ENCODE assay signal across 17 cellular contexts in genomic region chr13:95579303-95579702, GRCh38. TPM values are rescaled to one million over a fixed set of nuclear protein-coding genes. Genes with fewer than 3 reads are reported as not detected.
DNase-seq lines count a peak whose midpoint lies in the region; ATAC-seq and TF ChIP-seq lines count a peak whose summit lies in the region.
"Had no signal": no experiment of that assay in that cellular context is flagged by ENCODE, and none has a peak within 500 bp of the region (broad histone marks: within the 10 kb centered on the region; RNA-seq: fewer than 3 reads in every experiment).

No MANE protein-coding gene starts in this region.

- H3K79me2 ChIP-seq in OCI-LY3 (ENCODE audit: low read length), result no peaks in the 10 kb centered on the region

- H3K27ac ChIP-seq in OCI-LY3 (ENCODE audit: low read length) (no peak overlapping the region), breast epithelium (no peak overlapping the region), WERI-Rb-1 (no peak overlapping the region), testis (no peak overlapping the region)
- H3K27ac ChIP-seq: heart left ventricle, KMS-11, skin epidermis, transverse colon had no signal

- H3K4me1 ChIP-seq in OCI-LY3 (ENCODE audit: low read length) (peaks cover 24% of the 10 kb centered on the region), breast epithelium (no peaks in the 10 kb centered on the region), testis (no peaks in the 10 kb centered on the region)
- H3K4me1 ChIP-seq: heart left ventricle, transverse colon had no signal

- intact Hi-C loops in breast epithelium (cut with DNase I; ENCODE audit: low total_unique reads) (no loop called here), testis (cut with DNase I; ENCODE audit: low total_unique reads) (no loop called here)

- H4K20me1 ChIP-seq in OCI-LY3 (ENCODE audit: insufficient read depth, low read length), result no peaks in the 10 kb centered on the region

- ATAC-seq in GM18873 (IDR thresholded peaks at IDR 0.05; ENCODE audit: low FRiP score, unreplicated experiment), result peak; percentile 86
- ATAC-seq in GM21528 (IDR thresholded peaks at IDR 0.05; ENCODE audit: low FRiP score, unreplicated experiment), result peak; percentile 68
- ATAC-seq in HG03045 (IDR thresholded peaks at IDR 0.05; ENCODE audit: unreplicated experiment), result peak; percentile 80
- no peak for ATAC-seq in HG03139 (IDR thresholded peaks at IDR 0.05; ENCODE audit: unreplicated experiment)
- ATAC-seq: heart left ventricle had no signal

- H3K36me3 ChIP-seq in OCI-LY3 (replicated peaks; ENCODE audit: low read depth, low read length), result no peaks in the 10 kb centered on the region
- H3K36me3 ChIP-seq in breast epithelium, result no peaks in the 10 kb centered on the region
- peaks cover 71% of the 10 kb centered on the region for H3K36me3 ChIP-seq in WERI-Rb-1
- H3K36me3 ChIP-seq in testis (ENCODE audit: low read depth, missing control alignments), result no peaks in the 10 kb centered on the region
- H3K36me3 ChIP-seq: transverse colon had no signal

- DNase-seq in breast epithelium (ENCODE audit: low spot score in 2 of 2), result no peak
- DNase-seq in WERI-Rb-1, result no peak
- no peak for DNase-seq in testis
- DNase-seq: activated CD4-positive, alpha-beta T cell treated with anti-CD3 and anti-CD28 coated beads, Interleukin-2, amount 10 ng/mL, durations not matched to agents 24 days and 14 days; activated gamma-delta T cell; heart left ventricle; NCI-H1930; transverse colon had no signal

- peaks cover 70% of the 10 kb centered on the region for H3K27me3 ChIP-seq in OCI-LY3 (ENCODE audit: low read depth, low read length)
- H3K27me3 ChIP-seq in breast epithelium, result no peaks in the 10 kb centered on the region
- no peaks in the 10 kb centered on the region for H3K27me3 ChIP-seq in WERI-Rb-1 (ENCODE audit: insufficient read depth, low read depth, severe bottlenecking)
- H3K27me3 ChIP-seq in testis, result no peaks in the 10 kb centered on the region
- H3K27me3 ChIP-seq: heart left ventricle, transverse colon had no signal

- TF ChIP-seq CTCF in OCI-LY3 (IDR thresholded peaks at IDR 0.05; ENCODE audit: low read depth, low read length) (no peak), breast epithelium (IDR thresholded peaks at IDR 0.05) (no peak), WERI-Rb-1 (IDR thresholded peaks at IDR 0.05; ENCODE audit: low read depth, low read length) (no peak), testis (IDR thresholded peaks at IDR 0.05) (no peak)

- no peak for TF ChIP-seq POLR2A in breast epithelium (IDR thresholded peaks at IDR 0.05)
- no peak for TF ChIP-seq POLR2A in testis (IDR thresholded peaks at IDR 0.05)

- no peak overlapping the region for H3K9ac ChIP-seq in OCI-LY3 (ENCODE audit: low read length)
- H3K9ac ChIP-seq: KMS-11 had no signal

- WGBS in testis, 2 donors, result 85 to 89% methylated on average over 3 of the region's 3 CpGs

- peak overlapping the region; percentile 53 for H3K4me2 ChIP-seq in OCI-LY3 (ENCODE audit: low read length)
- H3K4me2 ChIP-seq: KMS-11 had no signal

- no peak overlapping the region for H2AFZ ChIP-seq in OCI-LY3 (ENCODE audit: low read depth, low read length)

- H3K9me3 ChIP-seq in OCI-LY3 (ENCODE audit: insufficient read depth, low read length) (no peaks in the 10 kb centered on the region), breast epithelium (no peaks in the 10 kb centered on the region), WERI-Rb-1 (ENCODE audit: severe bottlenecking) (no peaks in the 10 kb centered on the region), testis (no peaks in the 10 kb centered on the region)
- H3K9me3 ChIP-seq: heart left ventricle, transverse colon had no signal

- H3K4me3 ChIP-seq in OCI-LY3 (ENCODE audit: low read length), result peak overlapping the region; percentile 11; the same call in 1 of the 2 replicates
- H3K4me3 ChIP-seq in breast epithelium, result no peak overlapping the region
- H3K4me3 ChIP-seq in WERI-Rb-1 (ENCODE audit: low read depth, low read length), result no peak overlapping the region
- H3K4me3 ChIP-seq in testis, result no peak overlapping the region
- H3K4me3 ChIP-seq: heart left ventricle, skin epidermis, transverse colon had no signal

RNA-seq across cellular contexts. Expression of gene CLDN10, which starts 26.8 kb away (rescaled TPM):
- total RNA-seq in breast epithelium, result 1 to 10 TPM in 2 of 3 donors, under 1 TPM in 1; 0.64 to 2.0 (median 1.0) TPM
- total RNA-seq in testis, result 1 to 10 TPM; 1.3 to 1.8 TPM
- polyA plus RNA-seq in testis (ENCODE audit: insufficient read depth, low read depth, low replicate concordance), result 3.3 TPM
- total RNA-seq: activated CD4-positive, alpha-beta T cell treated with anti-CD3 and anti-CD28 coated beads, Interleukin-2, amount 10 ng/mL, durations not matched to agents 24 days and 14 days; bronchial epithelial cell; T-helper 1 cell treated with Interleukin-12 subunit alpha and Interleukin-12 subunit beta and Interleukin-4 antibody, amounts not matched to agents 30 ng/mL and 1 ng/mL, for 36 hours; transverse colon had no signal
